In genomic region chr4:173405840-173406606, GRCh38 we compare ENCODE assay signal across 1 cellular context.
TF ChIP-seq lines count a peak whose summit lies in the region.

No MANE protein-coding gene starts in this region.

TF ChIP-seq in HepG2, 621 proteins besides CTCF, POLR2A, EP300 and RAD21:
- no peak for TF ChIP-seq TFDP1 (CRISPR knock-in tag; IDR thresholded peaks at IDR 0.05; ENCODE audit: borderline replicate concordance)
- no peak for TF ChIP-seq TSC22D2 (CRISPR knock-in tag; IDR thresholded peaks at IDR 0.05; ENCODE audit: borderline replicate concordance)
- no peak for TF ChIP-seq BCL3 (CRISPR knock-in tag; IDR thresholded peaks at IDR 0.05)
- TF ChIP-seq REST (IDR thresholded peaks at IDR 0.05; ENCODE audit: borderline replicate concordance in 1 of 2, low read depth in 1 of 2, low read length in 2 of 2), result no peak
- no peak for TF ChIP-seq CREB1 (IDR thresholded peaks at IDR 0.05)
- TF ChIP-seq CREB1 (CRISPR knock-in tag; IDR thresholded peaks at IDR 0.05), result no peak
- TF ChIP-seq SATB2 (CRISPR knock-in tag; IDR thresholded peaks at IDR 0.05), result no peak
